In genomic region chr9:87534957-87535356, GRCh38 we compare ENCODE assay signal across 1 cellular context.
TF ChIP-seq lines count a peak whose summit lies in the region.

No MANE protein-coding gene starts in this region.

TF ChIP-seq in SK-N-SH treated with all-trans-retinoic acid at 6 μM for 48 hours, 23 proteins besides CTCF, POLR2A, EP300 and RAD21 (continued from another document):
- TF ChIP-seq BACH2 (CRISPR knock-in tag; IDR thresholded peaks at IDR 0.05; ENCODE audit: borderline replicate concordance), result no peak
- no peak for TF ChIP-seq ZNF8 (CRISPR knock-in tag; IDR thresholded peaks at IDR 0.05)
- no peak for TF ChIP-seq ZNF70 (CRISPR knock-in tag; IDR thresholded peaks at IDR 0.05)
- no peak for TF ChIP-seq TCF4 (CRISPR knock-in tag; IDR thresholded peaks at IDR 0.05; ENCODE audit: borderline replicate concordance)
- no peak for TF ChIP-seq TSHZ2 (CRISPR knock-in tag; IDR thresholded peaks at IDR 0.05)
- no peak for TF ChIP-seq CSRNP3 (CRISPR knock-in tag; IDR thresholded peaks at IDR 0.05)
